ENCODE assay signal across 14 cellular contexts in genomic region chr7:75833662-75834061, GRCh38. TPM values are rescaled to one million over a fixed set of nuclear protein-coding genes. Genes with fewer than 3 reads are reported as not detected.
"Had no signal": no experiment of that assay in that cellular context is flagged by ENCODE, and none has a peak within 500 bp of the region (broad histone marks: within the 10 kb centered on the region; RNA-seq: fewer than 3 reads in every experiment).

No MANE protein-coding gene starts in this region.

RNA-seq across cellular contexts. Expression of gene CCL24, which starts 20.1 kb away (rescaled TPM):
- total RNA-seq: activated CD4-positive, alpha-beta T cell treated with anti-CD3 and anti-CD28 coated beads for 36 hours; activated CD8-positive, alpha-beta memory T cell treated with anti-CD3 and anti-CD28 coated beads, Interleukin-2, amount 10 ng/mL, durations not matched to agents 7 days and 5 days; activated CD8-positive, alpha-beta T cell treated with anti-CD3 and anti-CD28 coated beads, Interleukin-2, amount 10 ng/mL, durations not matched to agents 7 days and 5 days; activated T-helper 2 cell treated with anti-CD3 and anti-CD28 coated beads, Interferon-gamma antibody, Interleukin-2, Interleukin-4, amounts not matched to agents 10 μg/mL and 5 μg/mL and 100 μg/mL, durations not matched to agents 14 hours and 24 hours and 36 hours; chondrocyte; endodermal cell; naive thymus-derived CD8-positive, alpha-beta T cell; neural crest cell; occipital lobe; psoas muscle; sigmoid colon; smooth muscle cell; vagina had no signal
- polyA plus RNA-seq: immature natural killer cell; naive thymus-derived CD8-positive, alpha-beta T cell; psoas muscle; smooth muscle cell had no signal
